30 cellular contexts compared by ENCODE assay signal in genomic region chr10:121774813-121775212, GRCh38.
DNase-seq lines count a peak whose midpoint lies in the region; FAIRE-seq and TF ChIP-seq lines count a peak whose summit lies in the region.
"Had no signal": no experiment of that assay in that cellular context is flagged by ENCODE, and none has a peak within 500 bp of the region (broad histone marks: within the 10 kb centered on the region; RNA-seq: fewer than 3 reads in every experiment).

No MANE protein-coding gene starts in this region.

- peak overlapping the region; percentile 97 for H3K27ac Mint-ChIP-seq in astrocyte (ENCODE audit: unreplicated experiment)
- peak overlapping the region; percentile 52 for H3K27ac Mint-ChIP-seq in nephron progenitor cell
- H3K27ac Mint-ChIP-seq: activated naive CD8-positive, alpha-beta T cell treated with anti-CD3 and anti-CD28 coated beads for 36 hours; activated T-helper 2 cell treated with anti-CD3 and anti-CD28 coated beads, Interferon-gamma antibody, Interleukin-2, Interleukin-4, amounts not matched to agents 10 μg/mL and 5 μg/mL and 100 μg/mL, durations not matched to agents 14 hours and 24 hours and 36 hours; GM23338; natural killer cell; T-helper 17 cell had no signal

- no peaks in the 10 kb centered on the region for H3K27me3 Mint-ChIP-seq in astrocyte (ENCODE audit: low read depth, unreplicated experiment)
- no peaks in the 10 kb centered on the region for H3K27me3 Mint-ChIP-seq in nephron progenitor cell (ENCODE audit: low read depth, poor library complexity)
- H3K27me3 Mint-ChIP-seq: activated naive CD8-positive, alpha-beta T cell treated with anti-CD3 and anti-CD28 coated beads for 36 hours; IgD-negative memory B cell; T-helper 17 cell had no signal

- H3K9me3 ChIP-seq in GM23248 (ENCODE audit: low read depth) (no peaks in the 10 kb centered on the region), astrocyte (ENCODE audit: insufficient read depth, low read depth, low read length) (no peaks in the 10 kb centered on the region)
- H3K9me3 ChIP-seq: MG63, right lobe of liver, SJSA1 had no signal

- in situ Hi-C loops in GM23248 (cut with MboI) = no loop called here

- H4K20me1 ChIP-seq in GM23248 (ENCODE audit: insufficient read depth) (no peaks in the 10 kb centered on the region), astrocyte (ENCODE audit: insufficient read depth, low read length) (no peaks in the 10 kb centered on the region)
- H4K20me1 ChIP-seq: BLaER1 treated with 17β-estradiol and CSF1 and Interleukin-3, amounts not matched to agents 10 nM and 100 nM had no signal

- H3K4me3 ChIP-seq in GM23248 (no peak overlapping the region), astrocyte (ENCODE audit: insufficient read depth, low read depth, low read length) (no peak overlapping the region), fibroblast of mammary gland (ENCODE audit: control insufficient read depth, low read depth, low read length) (no peak overlapping the region)
- H3K4me3 ChIP-seq: BLaER1 treated with 17β-estradiol and CSF1 and Interleukin-3, amounts not matched to agents 10 nM and 100 nM; GM23338; MG63; right lobe of liver; SJSA1 had no signal

- H2AFZ ChIP-seq in GM23248 (no peak overlapping the region), astrocyte (ENCODE audit: low read depth, low read length) (no peak overlapping the region)
- H2AFZ ChIP-seq: GM23338 had no signal

- TF ChIP-seq CTCF in astrocyte (IDR thresholded peaks at IDR 0.05; ENCODE audit: insufficient read depth, low read depth, low read length) (no peak), fibroblast of mammary gland (conservative IDR thresholded peaks at IDR 0.05; ENCODE audit: control insufficient read depth, insufficient read depth, low read depth, low read length) (no peak), nephron progenitor cell (IDR thresholded peaks at IDR 0.05) (no peak)

- 55 to 61% methylated on average over 2 of the region's 2 CpGs for WGBS in GM23248 (ENCODE audit: low coverage in 1 of 2, low lambda C conversion rate in 2 of 2, missing lambda C conversion rate in 2 of 2), 2 experiments

- peaks cover 25% of the 10 kb centered on the region for H3F3A ChIP-seq in GM23248 (ENCODE audit: insufficient read depth)

- H3K27me3 ChIP-seq in GM23248 (replicated peaks; ENCODE audit: insufficient read depth) (no peaks in the 10 kb centered on the region), astrocyte (ENCODE audit: insufficient read depth, low read length) (no peaks in the 10 kb centered on the region)
- H3K27me3 ChIP-seq: BLaER1 treated with 17β-estradiol and CSF1 and Interleukin-3, amounts not matched to agents 10 nM and 100 nM; brain microvascular endothelial cell; MG63; right lobe of liver; SJSA1 had no signal

- H3K9ac ChIP-seq in GM23248 (no peak overlapping the region), astrocyte (ENCODE audit: low read length) (no peak overlapping the region)
- H3K9ac ChIP-seq: BLaER1 treated with 17β-estradiol and CSF1 and Interleukin-3, amounts not matched to agents 10 nM and 100 nM had no signal

- DNase-seq in GM23248 (peak; percentile 20), astrocyte (ENCODE audit: low read depth) (no peak), fibroblast of mammary gland (ENCODE audit: low read depth) (peak; percentile 44), nephron progenitor cell (no peak), NCI-H748 treated with DMSO at 0.1 percent for 48 hours (lab: John Stamatoyannopoulos, UW) (no peak), ureter (ENCODE audit: low spot score) (no peak), SIG-M5 (lab: John Stamatoyannopoulos, UW) (no peak)
- no peak for DNase-seq in activated CD4-positive, alpha-beta T cell treated with anti-CD3 and anti-CD28 coated beads, Interleukin-2, amount 50 U/mL, for 4 hours
- DNase-seq: ACHN; activated CD4-positive, alpha-beta T cell treated with anti-CD3 and anti-CD28 coated beads, Interleukin-2, amount 50 U/mL, for 1 hour; activated naive CD8-positive, alpha-beta T cell treated with anti-CD3 and anti-CD28 coated beads for 36 hours; brain microvascular endothelial cell; cortex of kidney; foreskin melanocyte; hippocampal formation; islet precursor cell; MG63; natural killer cell; NCI-H1436; NCI-H510A treated with DMSO at 0.1 percent for 48 hours; posterior cingulate gyrus; right lobe of liver; substantia nigra; T-helper 17 cell had no signal

- H3K36me3 ChIP-seq in GM23248 (ENCODE audit: low read depth) (no peaks in the 10 kb centered on the region), astrocyte (ENCODE audit: insufficient read depth, low read length) (no peaks in the 10 kb centered on the region)
- H3K36me3 ChIP-seq: brain microvascular endothelial cell, MG63, right lobe of liver, SJSA1 had no signal

- peaks cover 31% of the 10 kb centered on the region for H3K4me1 ChIP-seq in GM23248 (ENCODE audit: insufficient read depth)
- no peaks in the 10 kb centered on the region for H3K4me1 ChIP-seq in astrocyte (ENCODE audit: insufficient read depth, low read length)
- H3K4me1 ChIP-seq: right lobe of liver had no signal

- no peak overlapping the region for H3K4me3 Mint-ChIP-seq in astrocyte (ENCODE audit: unreplicated experiment)
- H3K4me3 Mint-ChIP-seq in nephron progenitor cell = no peak overlapping the region
- H3K4me3 Mint-ChIP-seq: activated naive CD8-positive, alpha-beta T cell treated with anti-CD3 and anti-CD28 coated beads for 36 hours; GM23338; IgD-negative memory B cell; mesothelial cell of epicardium; natural killer cell; T-helper 17 cell had no signal

- no peak for FAIRE-seq in astrocyte (lab: Jason Lieb, UNC)

- H3K27ac ChIP-seq in GM23248 = no peak overlapping the region
- H3K27ac ChIP-seq in astrocyte (ENCODE audit: low read depth, low read length) = no peak overlapping the region
- H3K27ac ChIP-seq: BLaER1 treated with 17β-estradiol and CSF1 and Interleukin-3, amounts not matched to agents 10 nM and 100 nM; brain microvascular endothelial cell; right lobe of liver; SJSA1 had no signal

- no peaks in the 10 kb centered on the region for H3K79me2 ChIP-seq in GM23248 (ENCODE audit: insufficient read depth)
- H3K79me2 ChIP-seq in astrocyte (ENCODE audit: insufficient read depth, low read length) = no peaks in the 10 kb centered on the region

- H3K9me2 ChIP-seq in GM23248 (ENCODE audit: insufficient read depth) = no peaks in the 10 kb centered on the region

- H3K4me2 ChIP-seq in GM23248 (ENCODE audit: unreplicated experiment) (peak overlapping the region; percentile 25), astrocyte (ENCODE audit: low read length) (no peak overlapping the region)
- H3K4me2 ChIP-seq: BLaER1 treated with 17β-estradiol and CSF1 and Interleukin-3, amounts not matched to agents 10 nM and 100 nM; GM23338 had no signal

- H3K9me3 Mint-ChIP-seq in astrocyte (ENCODE audit: unreplicated experiment) = no peaks in the 10 kb centered on the region
- H3K9me3 Mint-ChIP-seq in nephron progenitor cell = peaks cover 13% of the 10 kb centered on the region
- H3K9me3 Mint-ChIP-seq: activated naive CD8-positive, alpha-beta T cell treated with anti-CD3 and anti-CD28 coated beads for 36 hours; activated T-helper 2 cell treated with anti-CD3 and anti-CD28 coated beads, Interferon-gamma antibody, Interleukin-2, Interleukin-4, amounts not matched to agents 10 μg/mL and 5 μg/mL and 100 μg/mL, durations not matched to agents 14 hours and 24 hours and 36 hours; GM23338; mesothelial cell of epicardium; natural killer cell had no signal

- H3K36me3 Mint-ChIP-seq in astrocyte (ENCODE audit: low read depth, unreplicated experiment) = no peaks in the 10 kb centered on the region
- peaks cover 10% of the 10 kb centered on the region for H3K36me3 Mint-ChIP-seq in nephron progenitor cell (ENCODE audit: low read depth)
- H3K36me3 Mint-ChIP-seq: mesothelial cell of epicardium, natural killer cell had no signal

- H3K4me1 Mint-ChIP-seq in astrocyte (ENCODE audit: low read depth, unreplicated experiment) (peaks cover 33% of the 10 kb centered on the region), nephron progenitor cell (peaks cover 35% of the 10 kb centered on the region)
- H3K4me1 Mint-ChIP-seq: activated naive CD8-positive, alpha-beta T cell treated with anti-CD3 and anti-CD28 coated beads for 36 hours; IgD-negative memory B cell; T-helper 17 cell had no signal

Comparison
In these comparisons a context has a peak if more than half of its experiments do, and no peak if none do; other contexts are left out.
1. DNase-seq: peak in GM23248 (single experiment) and fibroblast of mammary gland (single experiment); none in astrocyte (single experiment), nephron progenitor cell (single experiment), activated CD4-positive, alpha-beta T cell treated with anti-CD3 and anti-CD28 coated beads, Interleukin-2, amount 50 U/mL, for 4 hours (0 of 2), NCI-H748 treated with DMSO at 0.1 percent for 48 hours (single experiment), ureter (single experiment) and SIG-M5 (single experiment).